ENCODE assay signal across 17 cellular contexts in the genomic region with DNA sequence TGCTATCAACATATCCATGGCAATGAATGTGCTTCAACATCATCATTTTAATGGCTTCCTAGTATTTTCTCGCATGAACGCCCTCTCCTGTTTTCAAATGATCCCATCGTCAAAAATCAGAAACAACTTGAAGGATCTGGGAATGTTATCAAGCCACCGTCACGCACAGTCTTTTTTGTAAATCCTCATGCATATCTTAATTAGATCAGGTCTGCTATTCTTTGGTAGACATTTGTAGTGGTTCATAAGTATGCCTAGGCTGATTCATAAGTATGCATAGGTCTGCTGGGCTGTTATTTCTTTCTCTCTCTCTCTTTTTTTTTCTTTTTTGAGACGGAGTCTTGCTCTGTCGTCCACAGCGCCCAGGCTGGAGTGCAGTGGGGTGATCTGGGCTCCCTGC.
DNase-seq lines count a peak whose midpoint lies in the region; ATAC-seq, FAIRE-seq and TF ChIP-seq lines count a peak whose summit lies in the region.
"Had no signal": no experiment of that assay in that cellular context is flagged by ENCODE, and none has a peak within 500 bp of the region (broad histone marks: within the 10 kb centered on the region; RNA-seq: fewer than 3 reads in every experiment).

No MANE protein-coding gene starts in this region.

- FAIRE-seq in GM19239 (lab: Jason Lieb, UNC): peak; percentile 35
- FAIRE-seq: A204.1, D721Med, H1 had no signal

- H2BK12ac ChIP-seq in mesenchymal stem cell (ENCODE audit: low read length in 2 of 2): no peak overlapping the region

- H2BK120ac ChIP-seq in mesenchymal stem cell (ENCODE audit: low read depth, low read length): no peak overlapping the region

- H4K91ac ChIP-seq in mesenchymal stem cell (ENCODE audit: low read length): no peak overlapping the region

- H3K4me3 ChIP-seq in mesenchymal stem cell (ENCODE audit: insufficient read depth in 1 of 2, low read depth in 1 of 2, low read length in 2 of 2): no peak overlapping the region
- H3K4me3 ChIP-seq in osteoblast (ENCODE audit: insufficient read depth, low read length): no peak overlapping the region

- H2AK5ac ChIP-seq in mesenchymal stem cell (ENCODE audit: low read length, severe bottlenecking): no peak overlapping the region

- H3K79me2 ChIP-seq in osteoblast (ENCODE audit: insufficient read depth, low read length): no peaks in the 10 kb centered on the region

- DNase-seq in GM19239 (ENCODE audit: insufficient read length, low spot score) (no peak), astrocyte of the hippocampus (ENCODE audit: low read depth, low spot score) (peak; percentile 44), mesenchymal stem cell (peak; percentile 30), osteoblast (ENCODE audit: insufficient read length, low spot score, missing footprints) (no peak), superior temporal gyrus (ENCODE audit: extremely low spot score) (no peak)
- DNase-seq in activated T-cell treated with anti-CD3 and anti-CD28 coated beads, Interleukin-2, amount 50 U/mL, for 72 hours: no peak
- DNase-seq: ACHN; BE2C; Caco-2; CD4-positive, alpha-beta T cell; GDM1; H9 had no signal

- H3K36me3 Mint-ChIP-seq in activated T-cell treated with anti-CD3 and anti-CD28 coated beads, Interleukin-2, amount 50 U/mL, for 72 hours (ENCODE audit: insufficient read depth in 2 of 2): no peaks in the 10 kb centered on the region

- no peak for TF ChIP-seq CTCF in osteoblast (IDR thresholded peaks at IDR 0.05; ENCODE audit: extremely low read depth, low read depth, low read length)

- no peak for ATAC-seq in HG03175 (IDR thresholded peaks at IDR 0.05; ENCODE audit: unreplicated experiment)
- ATAC-seq in activated T-cell treated with anti-CD3 and anti-CD28 coated beads, Interleukin-2, amount 50 U/mL, for 72 hours (replicated peaks in 1 of 2): no peak

- H3K4ac ChIP-seq in mesenchymal stem cell (ENCODE audit: low read depth in 1 of 2, low read length in 2 of 2): no peak overlapping the region

- no peak overlapping the region for H3K27ac Mint-ChIP-seq in activated T-cell treated with anti-CD3 and anti-CD28 coated beads, Interleukin-2, amount 50 U/mL, for 72 hours
- H3K27ac Mint-ChIP-seq: CD4-positive, alpha-beta T cell had no signal

- H3K9me3 Mint-ChIP-seq in activated T-cell treated with anti-CD3 and anti-CD28 coated beads, Interleukin-2, amount 50 U/mL, for 72 hours: no peaks in the 10 kb centered on the region
- H3K9me3 Mint-ChIP-seq: CD4-positive, alpha-beta T cell; H9 had no signal

- H3K27me3 ChIP-seq in mesenchymal stem cell (ENCODE audit: control insufficient read depth in 1 of 2, insufficient read depth in 1 of 2, low read length in 2 of 2) (peaks cover 3 to 9% of the 10 kb centered on the region in 2 experiments), osteoblast (ENCODE audit: insufficient read depth, low read length) (no peaks in the 10 kb centered on the region)
- H3K27me3 ChIP-seq: BE2C had no signal

- H2BK5ac ChIP-seq in mesenchymal stem cell (ENCODE audit: low read depth, low read length, poor library complexity, severe bottlenecking): no peak overlapping the region

- H3K36me3 ChIP-seq in mesenchymal stem cell (ENCODE audit: control insufficient read depth in 1 of 2, insufficient read depth in 2 of 2, low read depth in 1 of 2, low read length in 2 of 2) (no peaks in the 10 kb centered on the region), osteoblast (ENCODE audit: insufficient read depth, low read length) (no peaks in the 10 kb centered on the region)
- H3K36me3 ChIP-seq: BE2C had no signal

- H3K18ac ChIP-seq in mesenchymal stem cell (ENCODE audit: low read depth in 1 of 2, low read length in 2 of 2): no peak overlapping the region

- H2BK15ac ChIP-seq in mesenchymal stem cell (ENCODE audit: low read depth, poor library complexity, severe bottlenecking): no peak overlapping the region

- H3K27me3 Mint-ChIP-seq in activated T-cell treated with anti-CD3 and anti-CD28 coated beads, Interleukin-2, amount 50 U/mL, for 72 hours (ENCODE audit: low read depth): peaks cover 5% of the 10 kb centered on the region
- H3K27me3 Mint-ChIP-seq: CD4-positive, alpha-beta T cell had no signal

- H3K4me1 ChIP-seq in mesenchymal stem cell (ENCODE audit: control insufficient read depth, insufficient read depth, low read depth, low read length) (peaks cover 9% of the 10 kb centered on the region), osteoblast (ENCODE audit: insufficient read depth, low read length) (peaks cover 8% of the 10 kb centered on the region)
- H3K4me1 ChIP-seq: BE2C had no signal

- H2AFZ ChIP-seq in mesenchymal stem cell (ENCODE audit: low read depth, low read length): no peak overlapping the region
- H2AFZ ChIP-seq in osteoblast (ENCODE audit: low read length): no peak overlapping the region

- no peaks in the 10 kb centered on the region for H4K20me1 ChIP-seq in osteoblast (ENCODE audit: insufficient read depth, low read length)

- 86% methylated on average over 6 of the region's 8 CpGs for WGBS in mesenchymal stem cell

- H3K23ac ChIP-seq in mesenchymal stem cell (ENCODE audit: low read length in 2 of 2): no peak overlapping the region

- no peak overlapping the region for H3K9ac ChIP-seq in mesenchymal stem cell (ENCODE audit: low read length)

- H3K79me1 ChIP-seq in mesenchymal stem cell (replicated peaks; ENCODE audit: low read length, poor library complexity, severe bottlenecking): no peaks in the 10 kb centered on the region

- no peak overlapping the region for H4K8ac ChIP-seq in mesenchymal stem cell (ENCODE audit: low read length)

- H3K9me3 ChIP-seq in mesenchymal stem cell (ENCODE audit: control insufficient read depth, low read length): no peaks in the 10 kb centered on the region
- H3K9me3 ChIP-seq in osteoblast (ENCODE audit: low read depth, low read length): no peaks in the 10 kb centered on the region
- H3K9me3 ChIP-seq: BE2C, Caco-2 had no signal

- H3K27ac ChIP-seq in mesenchymal stem cell (ENCODE audit: low read length, poor library complexity, severe bottlenecking): no peak overlapping the region
- H3K27ac ChIP-seq in osteoblast (ENCODE audit: low read depth, low read length): no peak overlapping the region
- H3K27ac ChIP-seq: C4-2B had no signal

- no peak overlapping the region for H3K4me2 ChIP-seq in mesenchymal stem cell (ENCODE audit: low read length, poor library complexity, severe bottlenecking)
- no peak overlapping the region for H3K4me2 ChIP-seq in osteoblast (ENCODE audit: insufficient read depth, low read length)

- peaks cover 23% of the 10 kb centered on the region for H3K4me1 Mint-ChIP-seq in activated T-cell treated with anti-CD3 and anti-CD28 coated beads, Interleukin-2, amount 50 U/mL, for 72 hours (ENCODE audit: low read depth)

- H3K4me3 Mint-ChIP-seq in activated T-cell treated with anti-CD3 and anti-CD28 coated beads, Interleukin-2, amount 50 U/mL, for 72 hours: no peak overlapping the region
- H3K4me3 Mint-ChIP-seq: CD4-positive, alpha-beta T cell; H9 had no signal

- H3K14ac ChIP-seq in mesenchymal stem cell (ENCODE audit: low read length in 2 of 2): no peak overlapping the region

Comparison
In these comparisons a context has a peak if more than half of its experiments do, and no peak if none do; other contexts are left out.
1. DNase-seq: peak in astrocyte of the hippocampus (single experiment) and mesenchymal stem cell (single experiment); none in GM19239 (single experiment), osteoblast (single experiment), superior temporal gyrus (single experiment) and activated T-cell treated with anti-CD3 and anti-CD28 coated beads, Interleukin-2, amount 50 U/mL, for 72 hours (0 of 2).